1 cellular context compared by ENCODE assay signal in genomic region chr18:57863706-57864105, GRCh38.
TF ChIP-seq lines count a peak whose summit lies in the region.

No MANE protein-coding gene starts in this region.

TF ChIP-seq in GM12878, 131 proteins besides CTCF, POLR2A, EP300 and RAD21:
- TF ChIP-seq SUZ12 (IDR thresholded peaks at IDR 0.05; ENCODE audit: unreplicated experiment): no peak
- TF ChIP-seq ZNF687 (IDR thresholded peaks at IDR 0.05): no peak
- no peak for TF ChIP-seq RELB (IDR thresholded peaks at IDR 0.05; ENCODE audit: low read depth)
- no peak for TF ChIP-seq POLR2AphosphoS2 (IDR thresholded peaks at IDR 0.05; ENCODE audit: low read depth, low read length)
- TF ChIP-seq E2F4 (IDR thresholded peaks at IDR 0.05; ENCODE audit: low read depth, low read length): no peak
- no peak for TF ChIP-seq RBBP5 (conservative IDR thresholded peaks at IDR 0.05)
- TF ChIP-seq SIN3A (IDR thresholded peaks at IDR 0.05; ENCODE audit: low read depth, low read length): no peak
- TF ChIP-seq BMI1 (IDR thresholded peaks at IDR 0.05; ENCODE audit: borderline replicate concordance): no peak
- no peak for TF ChIP-seq TBL1XR1 (IDR thresholded peaks at IDR 0.05; ENCODE audit: low read depth, low read length)
- TF ChIP-seq SREBF1 (IDR thresholded peaks at IDR 0.05; ENCODE audit: low read length): no peak
